9 cellular contexts compared by ENCODE assay signal in genomic region chr1:1613509-1614082, GRCh38. TPM values are rescaled to one million over a fixed set of nuclear protein-coding genes. Genes with fewer than 3 reads are reported as not detected.
A peak's percentile ranks its signal among the peaks of the same experiment; 100 is the strongest.
DNase-seq lines count a peak whose midpoint lies in the region; ATAC-seq and TF ChIP-seq lines count a peak whose summit lies in the region.
"Had no signal": no experiment of that assay in that cellular context is flagged by ENCODE, and none has a peak within 500 bp of the region (broad histone marks: within the 10 kb centered on the region; RNA-seq: fewer than 3 reads in every experiment).

No MANE protein-coding gene starts in this region.

- no peak for ATAC-seq in heart left ventricle
- no peak for ATAC-seq in Right ventricle myocardium inferior
- no peak for ATAC-seq in activated naive CD8-positive, alpha-beta T cell treated with anti-CD3 and anti-CD28 coated beads, Interleukin-2, amount 10 ng/mL, durations not matched to agents 7 days and 5 days (ENCODE audit: low read depth)
- no peak for ATAC-seq in left lung
- no peak for ATAC-seq in HG03196 (IDR thresholded peaks at IDR 0.05; ENCODE audit: unreplicated experiment)
- no peak for ATAC-seq in GM21360 (IDR thresholded peaks at IDR 0.05; ENCODE audit: unreplicated experiment)
- ATAC-seq in HG02973 (IDR thresholded peaks at IDR 0.05; ENCODE audit: unreplicated experiment): no peak

- intact Hi-C loops in heart left ventricle (cut with DNase I) (loop anchor here in 5 of 10 donors (2.0 to 10.0 kb wide), 5 partner anchors 17 to 499 kb away; partner anchors contain the start of genes SSU72 (in 3 of the 5), ATAD3A (in 1 of the 5) and C1orf159 (in 1 of the 5)), Right ventricle myocardium inferior (cut with DNase I) (no loop called here), left lung (cut with DNase I) (no loop called here)

- H3K4me1 ChIP-seq in heart left ventricle (peaks cover 0 to 39% (median 28%) of the 10 kb centered on the region in 12 donors), left lung (peaks cover 29 to 52% of the 10 kb centered on the region in 2 donors), tibial nerve (peaks cover 0 to 58% (median 28%) of the 10 kb centered on the region in 4 donors)

- H3K36me3 Mint-ChIP-seq in activated naive CD8-positive, alpha-beta T cell treated with anti-CD3 and anti-CD28 coated beads, Interleukin-2, amount 10 ng/mL, durations not matched to agents 7 days and 5 days: peaks cover 5% of the 10 kb centered on the region

- H3K27me3 Mint-ChIP-seq in activated naive CD8-positive, alpha-beta T cell treated with anti-CD3 and anti-CD28 coated beads, Interleukin-2, amount 10 ng/mL, durations not matched to agents 7 days and 5 days: no peaks in the 10 kb centered on the region

- peaks cover 0 to 17% (median 7%) of the 10 kb centered on the region in 9 donors for H3K36me3 ChIP-seq in heart left ventricle
- peaks cover 0 to 8% of the 10 kb centered on the region in 2 donors for H3K36me3 ChIP-seq in left lung
- peaks cover 0 to 14% (median 0%) of the 10 kb centered on the region in 3 donors for H3K36me3 ChIP-seq in tibial nerve

- H3K4me3 ChIP-seq in heart left ventricle (peak overlapping the region in 8 of 12 donors; percentile 84 to 100 (median 97)), left lung (peak overlapping the region; percentile 78 to 83), tibial nerve (peak overlapping the region in 2 of 4 donors; percentile 93 to 96)

- TF ChIP-seq CTCF in heart left ventricle (IDR thresholded peaks at IDR 0.05): no peak
- no peak for TF ChIP-seq CTCF in left lung (IDR thresholded peaks at IDR 0.05)
- no peak for TF ChIP-seq CTCF in tibial nerve (IDR thresholded peaks at IDR 0.05)

- TF ChIP-seq POLR2A in heart left ventricle (IDR thresholded peaks at IDR 0.05) (no peak), tibial nerve (IDR thresholded peaks at IDR 0.05) (no peak)

- H3K27ac ChIP-seq in heart left ventricle (peak overlapping the region in 6 of 12 donors; percentile 25 to 100 (median 100)), left lung (peak overlapping the region; percentile 99), tibial nerve (peak overlapping the region in 3 of 4 donors; percentile 99 to 100 (median 100))

- no peaks in the 10 kb centered on the region for H3K9me3 Mint-ChIP-seq in activated naive CD8-positive, alpha-beta T cell treated with anti-CD3 and anti-CD28 coated beads, Interleukin-2, amount 10 ng/mL, durations not matched to agents 7 days and 5 days

- TF ChIP-seq EP300 in tibial nerve (IDR thresholded peaks at IDR 0.05): no peak

- H3K9me3 ChIP-seq in heart left ventricle (no peaks in the 10 kb centered on the region), left lung (no peaks in the 10 kb centered on the region), tibial nerve (no peaks in the 10 kb centered on the region)
- H3K9me3 ChIP-seq: esophagus muscularis mucosa had no signal

- peak overlapping the region; percentile 89 for H3K4me3 Mint-ChIP-seq in activated naive CD8-positive, alpha-beta T cell treated with anti-CD3 and anti-CD28 coated beads, Interleukin-2, amount 10 ng/mL, durations not matched to agents 7 days and 5 days

- POLR2A ChIA-PET in activated naive CD8-positive, alpha-beta T cell treated with anti-CD3 and anti-CD28 coated beads, Interleukin-2, amount 10 ng/mL, durations not matched to agents 7 days and 5 days (lab: Charles Lee): interaction anchor here (1.3 to 5.0 kb wide), 9 partner anchors 9 to 238 kb away, joined by 3 to 76 read pairs (median 8); partner anchors contain the start of genes AURKAIP1, CCNL2, MMP23B and SSU72

- DNase-seq in heart left ventricle (peak in 1 of 5 donors; percentile 9), Right ventricle myocardium inferior (ENCODE audit: missing footprints) (no peak), left lung (peak in 1 of 2 donors; percentile 13), tibial nerve (ENCODE audit: low spot score in 2 of 2) (no peak)
- DNase-seq in activated naive CD8-positive, alpha-beta T cell treated with anti-CD3 and anti-CD28 coated beads, Interleukin-2, amount 10 ng/mL, durations not matched to agents 7 days and 5 days: no peak

- WGBS in heart left ventricle, 4 donors: 55 to 61% (median 59%) methylated on average over 11 of the region's 11 CpGs
- WGBS in tibial nerve, 2 donors: 74 to 80% methylated on average over 11 of the region's 11 CpGs

- peak overlapping the region; percentile 90 for H3K27ac Mint-ChIP-seq in activated naive CD8-positive, alpha-beta T cell treated with anti-CD3 and anti-CD28 coated beads, Interleukin-2, amount 10 ng/mL, durations not matched to agents 7 days and 5 days

- peaks cover 19% of the 10 kb centered on the region for H3K4me1 Mint-ChIP-seq in activated naive CD8-positive, alpha-beta T cell treated with anti-CD3 and anti-CD28 coated beads, Interleukin-2, amount 10 ng/mL, durations not matched to agents 7 days and 5 days

- H3K27me3 ChIP-seq in heart left ventricle (no peaks in the 10 kb centered on the region), left lung (no peaks in the 10 kb centered on the region), tibial nerve (no peaks in the 10 kb centered on the region)
- H3K27me3 ChIP-seq: esophagus muscularis mucosa had no signal

RNA-seq across cellular contexts. Expression of gene MIB2, which starts 1.7 kb away (rescaled TPM):
- total RNA-seq in heart left ventricle: 100 to 1,000 TPM in 1 of 9 donors, 10 to 100 TPM in 8; 59.2 to 114 (median 76.3) TPM
- polyA plus RNA-seq in heart left ventricle: 100 to 1,000 TPM in 1 of 2 donors, 10 to 100 TPM in 1; 40.7 to 121 TPM
- total RNA-seq in Right ventricle myocardium inferior: 103 TPM
- total RNA-seq in activated naive CD8-positive, alpha-beta T cell treated with anti-CD3 and anti-CD28 coated beads, Interleukin-2, amount 10 ng/mL, durations not matched to agents 7 days and 5 days: 10 to 100 TPM; 72.6 to 75.2 TPM
- 10 to 100 TPM; 55.3 to 73.5 TPM for total RNA-seq in left lung
- 100 to 1,000 TPM in 1 of 4 donors, 10 to 100 TPM in 3; 50.5 to 108 (median 98.6) TPM for total RNA-seq in tibial nerve

RNA-seq across cellular contexts. Expression of gene FNDC10, which starts 13.7 kb away (rescaled TPM):
- total RNA-seq in heart left ventricle: 1 to 10 TPM; 1.9 to 6.7 (median 3.6) TPM
- polyA plus RNA-seq in heart left ventricle: 1 to 10 TPM; 1.1 to 4.6 TPM
- 3.0 TPM for total RNA-seq in Right ventricle myocardium inferior
- 1 to 10 TPM; 4.4 to 4.6 TPM for total RNA-seq in activated naive CD8-positive, alpha-beta T cell treated with anti-CD3 and anti-CD28 coated beads, Interleukin-2, amount 10 ng/mL, durations not matched to agents 7 days and 5 days
- 10 to 100 TPM in 1 of 2 donors, 1 to 10 TPM in 1; 7.7 to 12.2 TPM for total RNA-seq in left lung
- total RNA-seq in tibial nerve: 1 to 10 TPM; 1.4 to 3.0 (median 2.0) TPM

RNA-seq across cellular contexts. Expression of gene MMP23B, which starts 18.4 kb away (rescaled TPM):
- total RNA-seq in heart left ventricle (100 to 1,000 TPM in 1 of 9 donors, 10 to 100 TPM in 8; 35.4 to 128 (median 59.0) TPM), Right ventricle myocardium inferior (36.2 TPM), left lung (10 to 100 TPM; 43.5 to 56.7 TPM), tibial nerve (1 to 10 TPM; 1.2 to 6.6 (median 3.8) TPM)
- polyA plus RNA-seq in heart left ventricle: 10 to 100 TPM; 10.4 to 85.9 TPM
- 1 to 10 TPM; 5.2 to 6.7 TPM for total RNA-seq in activated naive CD8-positive, alpha-beta T cell treated with anti-CD3 and anti-CD28 coated beads, Interleukin-2, amount 10 ng/mL, durations not matched to agents 7 days and 5 days

RNA-seq across cellular contexts. Expression of gene SSU72, which starts 38.9 kb away (rescaled TPM):
- total RNA-seq in heart left ventricle (100 to 1,000 TPM in 5 of 9 donors, 10 to 100 TPM in 4; 76.3 to 160 (median 106) TPM), Right ventricle myocardium inferior (116 TPM), left lung (100 to 1,000 TPM; 120 to 141 TPM), tibial nerve (100 to 1,000 TPM; 129 to 161 (median 146) TPM)
- polyA plus RNA-seq in heart left ventricle: 100 to 1,000 TPM; 113 to 138 TPM
- 100 to 1,000 TPM; 118 TPM for total RNA-seq in activated naive CD8-positive, alpha-beta T cell treated with anti-CD3 and anti-CD28 coated beads, Interleukin-2, amount 10 ng/mL, durations not matched to agents 7 days and 5 days

RNA-seq across cellular contexts. Expression of gene CDK11B, which starts 45.2 kb away (rescaled TPM):
- 10 to 100 TPM; 20.4 to 30.9 (median 24.5) TPM for total RNA-seq in heart left ventricle
- 10 to 100 TPM; 34.9 to 39.4 TPM for polyA plus RNA-seq in heart left ventricle
- total RNA-seq in Right ventricle myocardium inferior: 24.0 TPM
- total RNA-seq in activated naive CD8-positive, alpha-beta T cell treated with anti-CD3 and anti-CD28 coated beads, Interleukin-2, amount 10 ng/mL, durations not matched to agents 7 days and 5 days: 10 to 100 TPM; 40.8 to 42.3 TPM
- total RNA-seq in left lung: 10 to 100 TPM; 16.3 to 23.2 TPM
- total RNA-seq in tibial nerve: 10 to 100 TPM; 12.6 to 31.8 (median 24.7) TPM
